ENCODE assay signal across 7 cellular contexts in the genomic region with DNA sequence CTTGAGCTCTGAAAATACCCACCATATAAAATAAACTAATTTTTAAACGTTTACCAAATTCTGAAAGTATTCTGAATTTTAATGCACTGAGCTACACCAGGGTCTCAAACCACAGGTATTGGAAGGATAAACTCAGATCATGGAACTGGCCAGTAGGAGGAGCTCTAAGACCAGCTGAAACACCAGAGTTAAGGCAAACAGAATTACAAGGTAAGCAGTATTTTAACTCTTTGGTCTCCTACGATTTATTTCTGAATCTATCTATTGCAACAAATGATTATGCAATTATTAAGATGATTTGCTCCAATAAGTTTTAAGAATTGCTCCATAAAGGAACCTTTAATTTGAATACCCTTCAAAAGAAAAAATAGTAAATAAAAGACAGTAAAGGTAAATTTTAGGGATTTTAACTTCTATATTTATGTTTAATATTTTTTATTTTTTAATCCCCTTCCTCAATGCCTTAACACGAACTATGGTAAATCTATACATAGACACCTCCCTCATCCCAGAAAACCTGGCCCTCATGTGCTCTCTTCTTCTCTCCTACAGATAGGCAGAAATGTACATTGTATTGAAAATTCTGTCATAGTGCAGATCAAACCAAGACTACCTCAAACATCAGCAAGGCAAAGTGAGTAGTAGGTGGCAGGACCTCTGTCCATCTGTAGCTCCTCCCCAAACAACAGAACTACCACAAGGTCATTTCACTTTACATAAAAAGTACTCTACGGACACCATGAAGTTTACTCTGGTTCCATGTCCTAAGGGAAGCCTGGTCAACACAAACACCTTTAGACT. TPM values are rescaled to one million over a fixed set of nuclear protein-coding genes. Genes with fewer than 3 reads are reported as not detected.
DNase-seq lines count a peak whose midpoint lies in the region; ATAC-seq, FAIRE-seq and TF ChIP-seq lines count a peak whose summit lies in the region.

No MANE protein-coding gene starts in this region.

- H3K36me3 ChIP-seq in adrenal gland (replicated peaks in 1 of 2) (no peaks in the 10 kb centered on the region), left ventricle myocardium inferior (peaks cover 46% of the 10 kb centered on the region), gastrocnemius medialis (no peaks in the 10 kb centered on the region)

- TF ChIP-seq CTCF in NB4 (IDR thresholded peaks at IDR 0.05; ENCODE audit: low read depth, low read length) (peak; percentile 84), adrenal gland (IDR thresholded peaks at IDR 0.05) (peak; percentile 82 to 98 (median 94)), left ventricle myocardium inferior (IDR thresholded peaks at IDR 0.05; ENCODE audit: borderline replicate concordance) (peak; percentile 94), gastrocnemius medialis (IDR thresholded peaks at IDR 0.05 in 4 of 5, conservative IDR thresholded peaks at IDR 0.05 in 1 of 5) (peak; percentile 83 to 91 (median 88))

- no peaks in the 10 kb centered on the region for H3K27me3 ChIP-seq in adrenal gland
- no peaks in the 10 kb centered on the region for H3K27me3 ChIP-seq in left ventricle myocardium inferior (ENCODE audit: low read depth)
- no peaks in the 10 kb centered on the region for H3K27me3 ChIP-seq in gastrocnemius medialis

- TF ChIP-seq POLR2A in GM12891 (IDR thresholded peaks at IDR 0.05; ENCODE audit: low read depth, low read length) (no peak), NB4 (IDR thresholded peaks at IDR 0.05; ENCODE audit: extremely low read depth, insufficient read length) (no peak), adrenal gland (IDR thresholded peaks at IDR 0.05) (no peak), gastrocnemius medialis (IDR thresholded peaks at IDR 0.05) (no peak)

- peak; percentile 59 for FAIRE-seq in GM12891 (lab: Jason Lieb, UNC)

- in situ Hi-C loops in gastrocnemius medialis (cut with MboI; ENCODE audit: low sequenced_read_pairs in 4 of 4): loop anchor here (5.0 to 25.0 kb wide), 3 partner anchors 232 to 652 kb away; no protein-coding TSS in a partner anchor

- DNase-seq in GM12891 (ENCODE audit: insufficient read length, low spot score) (peak; percentile 9), NB4 (ENCODE audit: low read depth) (peak; percentile 83), SW 1271 (lab: John Stamatoyannopoulos, UW) (peak; percentile 20 to 68), adrenal gland (peak; percentile 60 to 90 (median 78)), left ventricle myocardium inferior (no peak), gastrocnemius medialis (peak; percentile 43 to 45)

- H3K9me3 ChIP-seq in adrenal gland (replicated peaks in 1 of 3): no peaks in the 10 kb centered on the region
- H3K9me3 ChIP-seq in left ventricle myocardium inferior (replicated peaks): no peaks in the 10 kb centered on the region
- no peaks in the 10 kb centered on the region for H3K9me3 ChIP-seq in gastrocnemius medialis

- H3K27ac ChIP-seq in adrenal gland (no peak overlapping the region), left ventricle myocardium inferior (replicated peaks) (no peak overlapping the region), gastrocnemius medialis (no peak overlapping the region)

- peaks cover 0 to under 1% of the 10 kb centered on the region in 2 donors for H3K4me1 ChIP-seq in adrenal gland (replicated peaks in 1 of 2)
- no peaks in the 10 kb centered on the region for H3K4me1 ChIP-seq in left ventricle myocardium inferior
- no peaks in the 10 kb centered on the region for H3K4me1 ChIP-seq in gastrocnemius medialis

- WGBS in adrenal gland, 4 donors: 25 to 30% (median 29%) methylated on average over 4 of the region's 4 CpGs

- ATAC-seq in HG02571 (IDR thresholded peaks at IDR 0.05; ENCODE audit: unreplicated experiment) (peak; percentile 91), gastrocnemius medialis (peak; percentile 86)

- H3K4me3 ChIP-seq in NB4 (ENCODE audit: low read depth, low read length) (no peak overlapping the region), adrenal gland (no peak overlapping the region), left ventricle myocardium inferior (no peak overlapping the region), gastrocnemius medialis (no peak overlapping the region)

- intact Hi-C loops in adrenal gland (cut with DNase I) (loop anchor here (5.0 to 10.0 kb wide), 2 partner anchors 232 to 649 kb away; no protein-coding TSS in a partner anchor), left ventricle myocardium inferior (cut with micrococcal nuclease) (loop anchor here (5.0 to 10.0 kb wide), 2 partner anchors 232 to 649 kb away; no protein-coding TSS in a partner anchor), gastrocnemius medialis (cut with DNase I; ENCODE audit: low total_unique reads) (loop anchor here (1.0 to 5.0 kb wide), 4 partner anchors 177 to 743 kb away; a partner anchor contains a TSS)

TF ChIP-seq in GM12891, 5 proteins besides CTCF, POLR2A, EP300 and RAD21:
- TF ChIP-seq PAX5 (IDR thresholded peaks at IDR 0.05; ENCODE audit: insufficient read depth, low read length, severe bottlenecking) (no peak), POLR2AphosphoS5 (IDR thresholded peaks at IDR 0.05; ENCODE audit: low read depth, low read length) (no peak), SPI1 (IDR thresholded peaks at IDR 0.05; ENCODE audit: low read depth, low read length) (no peak), POU2F2 (IDR thresholded peaks at IDR 0.05; ENCODE audit: low read depth, low read length) (no peak), TAF1 (IDR thresholded peaks at IDR 0.05; ENCODE audit: low read depth, low read length) (no peak)

RNA-seq across cellular contexts. Expression of a gene that starts 58.4 kb away (rescaled TPM):
- not detected for polyA plus RNA-seq in GM12891 (2012; ENCODE audit: low read depth, missing spikeins)
- total RNA-seq in adrenal gland: 1 to 10 TPM in 2 of 8 donors, under 1 TPM in 4, not detected in 2; 0.08 to 3.9 (median 0.57) TPM
- under 1 TPM in 2 of 3 donors, not detected in 1; 0.10 to 0.46 TPM for polyA plus RNA-seq in adrenal gland
- total RNA-seq in left ventricle myocardium inferior: not detected
- not detected for total RNA-seq in gastrocnemius medialis
